Comparison of ENCODE assay signal across 8 cellular contexts in the genomic region with DNA sequence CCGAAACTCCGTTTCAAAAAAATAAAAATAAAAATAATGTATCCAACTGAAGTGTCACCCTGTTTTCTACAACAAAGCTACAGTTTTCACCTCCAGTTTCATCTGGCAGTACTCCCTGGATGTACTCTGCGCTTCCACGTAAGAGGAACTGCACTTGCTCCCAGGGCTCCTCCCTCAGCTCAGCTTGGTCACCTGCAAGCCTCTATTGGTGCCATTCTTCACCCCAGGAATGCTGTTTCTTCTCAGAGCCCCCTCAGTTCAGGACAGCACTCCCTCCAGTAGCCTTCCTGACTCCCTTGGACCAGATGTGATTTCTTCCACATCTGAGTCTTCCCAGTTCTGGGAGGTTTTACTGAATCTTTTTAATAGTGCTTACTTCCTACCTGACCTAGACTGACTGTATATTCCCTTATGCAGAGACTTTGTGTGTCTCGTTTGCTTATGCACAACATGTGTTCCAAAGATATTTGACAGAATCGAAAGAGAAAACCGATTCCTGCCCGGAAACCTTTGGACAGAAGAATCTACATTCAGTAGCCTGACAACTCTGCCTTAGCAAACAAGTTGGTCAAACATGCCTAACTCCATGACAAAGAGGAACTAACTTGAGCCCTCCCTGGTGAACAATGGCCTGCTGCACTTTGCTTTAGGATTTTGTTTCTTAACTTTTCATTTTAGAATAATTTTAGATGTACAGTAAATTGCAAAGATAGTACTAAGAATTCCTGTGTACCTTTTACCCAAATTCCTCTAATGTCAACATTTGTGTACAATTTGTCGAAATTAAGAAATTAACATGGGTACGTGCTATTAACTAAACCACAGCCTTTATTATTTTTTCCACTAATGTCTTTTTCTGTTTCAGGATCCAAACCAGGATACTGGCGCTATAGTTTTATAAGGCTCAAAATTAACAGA. TPM values are rescaled to one million over a fixed set of nuclear protein-coding genes. Genes with fewer than 3 reads are reported as not detected.
DNase-seq lines count a peak whose midpoint lies in the region; ATAC-seq lines count a peak whose summit lies in the region.

No MANE protein-coding gene starts in this region.

- H3K9me3 ChIP-seq in GM23248 (ENCODE audit: low read depth) (no peaks in the 10 kb centered on the region), duodenal mucosa (ENCODE audit: control insufficient read depth in 1 of 2, low read length in 2 of 2) (no peaks in the 10 kb centered on the region)

- H4K20me1 ChIP-seq in GM23248 (ENCODE audit: insufficient read depth): no peaks in the 10 kb centered on the region

- peaks cover 10 to 11% of the 10 kb centered on the region in 2 donors for H3K4me1 Mint-ChIP-seq in natural killer cell treated with Interleukin-12 subunit alpha and Interleukin-12 subunit beta and Interleukin-15 and Interleukin-18, amount 100 ng/mL, for 72 hours (ENCODE audit: low read depth in 2 of 2)

- peak overlapping the region; percentile 95 for H2AFZ ChIP-seq in GM23248

- WGBS in GM23248 (ENCODE audit: low coverage in 1 of 2, low lambda C conversion rate in 2 of 2, missing lambda C conversion rate in 2 of 2), 2 experiments: 66 to 67% methylated on average over 11 of the region's 11 CpGs

- H3K27ac ChIP-seq in GM23248: no peak overlapping the region
- H3K27ac ChIP-seq in duodenal mucosa (ENCODE audit: low read depth, low read length): peak overlapping the region; percentile 76

- in situ Hi-C loops in GM23248 (cut with MboI): no loop called here
- in situ Hi-C loops in G401 (cut with HindIII; ENCODE audit: low sequenced_read_pairs): no loop called here

- no peaks in the 10 kb centered on the region for H3K36me3 Mint-ChIP-seq in natural killer cell treated with Interleukin-12 subunit alpha and Interleukin-12 subunit beta and Interleukin-15 and Interleukin-18, amount 100 ng/mL, for 72 hours

- no peak for ATAC-seq in natural killer cell treated with Interleukin-12 subunit alpha and Interleukin-12 subunit beta and Interleukin-15 and Interleukin-18, amount 100 ng/mL, for 72 hours
- ATAC-seq in HG03342 (IDR thresholded peaks at IDR 0.05; ENCODE audit: unreplicated experiment) (no peak), HG02610 (IDR thresholded peaks at IDR 0.05; ENCODE audit: unreplicated experiment) (no peak), GM18907 (IDR thresholded peaks at IDR 0.05; ENCODE audit: unreplicated experiment) (no peak)

- peak overlapping the region; percentile 78 for H3K4me2 ChIP-seq in GM23248 (ENCODE audit: unreplicated experiment)

- peak overlapping the region; percentile 88 for H3K4me3 Mint-ChIP-seq in natural killer cell treated with Interleukin-12 subunit alpha and Interleukin-12 subunit beta and Interleukin-15 and Interleukin-18, amount 100 ng/mL, for 72 hours

- H3K27me3 ChIP-seq in GM23248 (replicated peaks; ENCODE audit: insufficient read depth) (no peaks in the 10 kb centered on the region), duodenal mucosa (ENCODE audit: control insufficient read depth in 1 of 2, insufficient read depth in 2 of 2, low read length in 2 of 2) (no peaks in the 10 kb centered on the region)

- H3K9ac ChIP-seq in GM23248: peak overlapping the region; percentile 69
- H3K9ac ChIP-seq in duodenal mucosa (ENCODE audit: low read depth in 1 of 2, low read length in 2 of 2): peak overlapping the region; percentile 76 to 86

- H3K36me3 ChIP-seq in GM23248 (ENCODE audit: low read depth): no peaks in the 10 kb centered on the region
- H3K36me3 ChIP-seq in duodenal mucosa (ENCODE audit: control insufficient read depth in 1 of 2, insufficient read depth in 2 of 2, low read length in 2 of 2): no peaks in the 10 kb centered on the region

- H3K27me3 Mint-ChIP-seq in natural killer cell treated with Interleukin-12 subunit alpha and Interleukin-12 subunit beta and Interleukin-15 and Interleukin-18, amount 100 ng/mL, for 72 hours: no peaks in the 10 kb centered on the region

- peaks cover 4% of the 10 kb centered on the region; the same call in 1 of the 2 replicates for H3F3A ChIP-seq in GM23248 (ENCODE audit: insufficient read depth)

- no peaks in the 10 kb centered on the region for H3K9me3 Mint-ChIP-seq in natural killer cell treated with Interleukin-12 subunit alpha and Interleukin-12 subunit beta and Interleukin-15 and Interleukin-18, amount 100 ng/mL, for 72 hours

- H3K4me1 ChIP-seq in GM23248 (ENCODE audit: insufficient read depth) (0 out of 2 replicates have a peak, but pooled peaks cover 3% of the 10 kb centered on the region), duodenal mucosa (ENCODE audit: control insufficient read depth in 1 of 2, insufficient read depth in 2 of 2, low read length in 2 of 2) (no peaks in the 10 kb centered on the region)

- H3K9me2 ChIP-seq in GM23248 (ENCODE audit: insufficient read depth): no peaks in the 10 kb centered on the region

- H3K79me2 ChIP-seq in GM23248 (ENCODE audit: insufficient read depth): no peaks in the 10 kb centered on the region

- H3K27ac Mint-ChIP-seq in natural killer cell treated with Interleukin-12 subunit alpha and Interleukin-12 subunit beta and Interleukin-15 and Interleukin-18, amount 100 ng/mL, for 72 hours: peak overlapping the region; percentile 82 to 90

- H3K4me3 ChIP-seq in GM23248: peak overlapping the region; percentile 75
- peak overlapping the region; percentile 86 to 91 for H3K4me3 ChIP-seq in duodenal mucosa (ENCODE audit: low read depth in 1 of 2, low read length in 2 of 2)

- peak; percentile 18 for DNase-seq in GM23248
- DNase-seq in NOMO-1 treated with dmso at 0.1 percent for 144 hours (lab: John Stamatoyannopoulos, UW; ENCODE audit: unreplicated experiment): peak; percentile 7
- DNase-seq in natural killer cell treated with Interleukin-12 subunit alpha and Interleukin-12 subunit beta and Interleukin-15 and Interleukin-18, amount 100 ng/mL, for 72 hours (ENCODE audit: low spot score): no peak
- DNase-seq in G401 (ENCODE audit: low spot score): no peak

RNA-seq across cellular contexts. Expression of gene CCDC125, which starts 0.8 kb away (rescaled TPM):
- 0.97 and 1.9 TPM in 2 replicates for total RNA-seq in GM23248 (2014; rRNA removed; shearing (Covaris generic))
- polyA plus RNA-seq in GM23248 (2016; fragmentation: Nextera tagmentation; extraction: Ambion mirVana): 2.6 TPM in 2 replicates
- 10 to 100 TPM; 10.4 to 14.3 TPM for total RNA-seq in natural killer cell treated with Interleukin-12 subunit alpha and Interleukin-12 subunit beta and Interleukin-15 and Interleukin-18, amount 100 ng/mL, for 72 hours
- not detected in 2 replicates for total RNA-seq in G401 (2014; rRNA removed; shearing (Covaris generic))

RNA-seq across cellular contexts. Expression of gene AK6, which starts 37.5 kb away (rescaled TPM):
- total RNA-seq in GM23248 (2014; rRNA removed; shearing (Covaris generic)): 17.0 and 20.0 TPM in 2 replicates
- polyA plus RNA-seq in GM23248 (2016; fragmentation: Nextera tagmentation; extraction: Ambion mirVana): 125 and 136 TPM in 2 replicates
- total RNA-seq in natural killer cell treated with Interleukin-12 subunit alpha and Interleukin-12 subunit beta and Interleukin-15 and Interleukin-18, amount 100 ng/mL, for 72 hours: 10 to 100 TPM; 40.5 to 41.4 TPM
- total RNA-seq in G401 (2014; rRNA removed; shearing (Covaris generic)): 39.7 and 62.0 TPM in 2 replicates

RNA-seq across cellular contexts. Expression of gene TAF9, which starts 37.5 kb away (rescaled TPM):
- total RNA-seq in GM23248 (2014; rRNA removed; shearing (Covaris generic)): 60.8 and 79.4 TPM in 2 replicates
- 117 and 118 TPM in 2 replicates for polyA plus RNA-seq in GM23248 (2016; fragmentation: Nextera tagmentation; extraction: Ambion mirVana)
- 10 to 100 TPM; 38.9 to 51.0 TPM for total RNA-seq in natural killer cell treated with Interleukin-12 subunit alpha and Interleukin-12 subunit beta and Interleukin-15 and Interleukin-18, amount 100 ng/mL, for 72 hours
- 144 and 177 TPM in 2 replicates for total RNA-seq in G401 (2014; rRNA removed; shearing (Covaris generic))

RNA-seq across cellular contexts. Expression of gene RAD17, which starts 37.8 kb away (rescaled TPM):
- 15.8 and 27.8 TPM in 2 replicates for total RNA-seq in GM23248 (2014; rRNA removed; shearing (Covaris generic))
- 20.5 and 21.7 TPM in 2 replicates for polyA plus RNA-seq in GM23248 (2016; fragmentation: Nextera tagmentation; extraction: Ambion mirVana)
- total RNA-seq in natural killer cell treated with Interleukin-12 subunit alpha and Interleukin-12 subunit beta and Interleukin-15 and Interleukin-18, amount 100 ng/mL, for 72 hours: 10 to 100 TPM; 22.1 to 24.1 TPM
- total RNA-seq in G401 (2014; rRNA removed; shearing (Covaris generic)): 17.4 and 19.3 TPM in 2 replicates

Comparison
In these comparisons a context has a peak if more than half of its experiments do, and no peak if none do; other contexts are left out.
1. DNase-seq: peak in GM23248 (single experiment) and NOMO-1 treated with dmso at 0.1 percent for 144 hours (single experiment); none in natural killer cell treated with Interleukin-12 subunit alpha and Interleukin-12 subunit beta and Interleukin-15 and Interleukin-18, amount 100 ng/mL, for 72 hours (single experiment) and G401 (single experiment).